In genomic region chr15:101267320-101268104, GRCh38 we compare ENCODE assay signal across 10 cellular contexts. TPM values are rescaled to one million over a fixed set of nuclear protein-coding genes. Genes with fewer than 3 reads are reported as not detected.
DNase-seq lines count a peak whose midpoint lies in the region; ATAC-seq and TF ChIP-seq lines count a peak whose summit lies in the region.
"Had no signal": no experiment of that assay in that cellular context is flagged by ENCODE, and none has a peak within 500 bp of the region (broad histone marks: within the 10 kb centered on the region; RNA-seq: fewer than 3 reads in every experiment).

No MANE protein-coding gene starts in this region.

- WGBS in transverse colon (ENCODE audit: low coverage in 1 of 2), 2 donors: 71 to 73% methylated on average over 3 to 18 of the region's 18 CpGs
- WGBS in thyroid gland, 2 donors: 54 to 55% methylated on average over 18 of the region's 18 CpGs

- ATAC-seq in left lobe of liver: peak; percentile 35
- ATAC-seq: activated CD4-positive, CD25-positive, alpha-beta regulatory T cell treated with anti-CD3 and anti-CD28 coated beads, Interleukin-2, amount 50 U/mL, for 24 hours had no signal

- TF ChIP-seq POLR2A in transverse colon (IDR thresholded peaks at IDR 0.05): no peak
- TF ChIP-seq POLR2A in thyroid gland (IDR thresholded peaks at IDR 0.05): peak in 1 of 2 donors; percentile 7

- TF ChIP-seq CTCF in choroid plexus epithelial cell (conservative IDR thresholded peaks at IDR 0.05; ENCODE audit: low read depth, low read length): no peak
- no peak for TF ChIP-seq CTCF in transverse colon (IDR thresholded peaks at IDR 0.05)
- no peak for TF ChIP-seq CTCF in thyroid gland (IDR thresholded peaks at IDR 0.05)

- in situ Hi-C loops in transverse colon (cut with MboI; ENCODE audit: low pct_ligation_motif_present in 1 of 4, low pct_unique_long_range_greater_than_20kb in 1 of 4, low sequenced_read_pairs in 3 of 4): loop anchor here (10.0 to 25.0 kb wide), 4 partner anchors 163 to 630 kb away; partner anchors contain the start of gene LRRK1 (in 4 of the 4)

- intact Hi-C loops in transverse colon (cut with DNase I; ENCODE audit: low total_unique reads): no loop called here
- intact Hi-C loops in thyroid gland (cut with DNase I): no loop called here

- DNase-seq in HT1080 (ENCODE audit: low read depth): peak; percentile 49
- DNase-seq in choroid plexus epithelial cell (ENCODE audit: low read depth): peak; percentile 55
- DNase-seq in left lobe of liver (ENCODE audit: low spot score): no peak
- no peak for DNase-seq in transverse colon
- no peak for DNase-seq in NCI-H82 treated with DMSO at 0.1 percent for 48 hours (lab: John Stamatoyannopoulos, UW; ENCODE audit: unreplicated experiment)
- DNase-seq in thyroid gland: no peak
- no peak for DNase-seq in NCI-H1436 treated with DMSO at 0.1 percent for 48 hours (lab: John Stamatoyannopoulos, UW)
- DNase-seq: cortex of kidney, NCI-H2107 had no signal

- no peaks in the 10 kb centered on the region for H3K9me3 ChIP-seq in transverse colon
- H3K9me3 ChIP-seq in thyroid gland: no peaks in the 10 kb centered on the region

- TF ChIP-seq EP300 in transverse colon (IDR thresholded peaks at IDR 0.05; ENCODE audit: low read depth): no peak

- H3K27ac ChIP-seq in transverse colon (peak overlapping the region; percentile 35 to 58 (median 40)), thyroid gland (peak overlapping the region in 1 of 3 donors; percentile 35)

- peaks cover 0 to 6% (median 0%) of the 10 kb centered on the region in 4 donors for H3K4me1 ChIP-seq in transverse colon
- H3K4me1 ChIP-seq in thyroid gland: peaks cover 0 to 8% of the 10 kb centered on the region in 2 donors

- H3K4me3 ChIP-seq in choroid plexus epithelial cell (ENCODE audit: low read depth, low read length) (no peak overlapping the region), transverse colon (no peak overlapping the region), thyroid gland (replicated peaks in 1 of 3) (no peak overlapping the region)

- no peaks in the 10 kb centered on the region for H3K27me3 ChIP-seq in transverse colon
- H3K27me3 ChIP-seq in thyroid gland: no peaks in the 10 kb centered on the region

- peaks cover 0 to 21% (median 10%) of the 10 kb centered on the region in 4 donors for H3K36me3 ChIP-seq in transverse colon
- peaks cover 27 to 29% of the 10 kb centered on the region in 2 donors for H3K36me3 ChIP-seq in thyroid gland

RNA-seq across cellular contexts. Expression of gene SELENOS, which starts 9.8 kb away (rescaled TPM):
- total RNA-seq in HT1080 (2014; rRNA removed; shearing (Covaris generic)): 46.2 and 50.7 TPM in 2 replicates
- polyA plus RNA-seq in HT1080 (2015; cell fraction: cytosol; rRNA removed): 49.5 and 70.6 TPM in 2 replicates
- polyA plus RNA-seq in HT1080 (2015; cell fraction: nucleus; rRNA removed): 40.7 and 45.2 TPM in 2 replicates
- total RNA-seq in left lobe of liver: 33.9 TPM
- total RNA-seq in transverse colon: 100 to 1,000 TPM in 3 of 4 donors, 10 to 100 TPM in 1; 24.9 to 128 (median 120) TPM
- total RNA-seq in thyroid gland: 10 to 100 TPM; 50.4 to 77.3 (median 65.6) TPM

RNA-seq across cellular contexts. Expression of gene CHSY1, which starts 15.7 kb away (rescaled TPM):
- 22.6 and 26.1 TPM in 2 replicates for total RNA-seq in HT1080 (2014; rRNA removed; shearing (Covaris generic))
- polyA plus RNA-seq in HT1080 (2015; cell fraction: cytosol; rRNA removed): 37.4 and 43.9 TPM in 2 replicates
- 28.2 and 28.5 TPM in 2 replicates for polyA plus RNA-seq in HT1080 (2015; cell fraction: nucleus; rRNA removed)
- total RNA-seq in left lobe of liver: 6.3 TPM
- 10 to 100 TPM in 2 of 4 donors, 1 to 10 TPM in 2; 4.0 to 33.7 (median 11.8) TPM for total RNA-seq in transverse colon
- 10 to 100 TPM; 13.8 to 26.6 (median 18.5) TPM for total RNA-seq in thyroid gland

RNA-seq across cellular contexts. Expression of gene SNRPA1, which starts 27.5 kb away (rescaled TPM):
- total RNA-seq in HT1080 (2014; rRNA removed; shearing (Covaris generic)): 55.0 and 97.8 TPM in 2 replicates
- 127 and 131 TPM in 2 replicates for polyA plus RNA-seq in HT1080 (2015; cell fraction: cytosol; rRNA removed)
- 116 and 129 TPM in 2 replicates for polyA plus RNA-seq in HT1080 (2015; cell fraction: nucleus; rRNA removed)
- total RNA-seq in left lobe of liver: 22.2 TPM
- 10 to 100 TPM in 3 of 4 donors, 1 to 10 TPM in 1; 7.8 to 54.0 (median 25.8) TPM for total RNA-seq in transverse colon
- 100 to 1,000 TPM in 1 of 4 donors, 10 to 100 TPM in 3; 34.8 to 111 (median 71.1) TPM for total RNA-seq in thyroid gland

Comparison
In these comparisons a context has a peak if more than half of its experiments do, and no peak if none do; other contexts are left out.
1. DNase-seq: peak in HT1080 (single experiment) and choroid plexus epithelial cell (single experiment); none in left lobe of liver (single experiment), transverse colon (single experiment), NCI-H82 treated with DMSO at 0.1 percent for 48 hours (single experiment), thyroid gland (0 of 2) and NCI-H1436 treated with DMSO at 0.1 percent for 48 hours (single experiment).